ENCODE assay signal across 23 cellular contexts in genomic region chr16:87818533-87819161, GRCh38. TPM values are rescaled to one million over a fixed set of nuclear protein-coding genes. Genes with fewer than 3 reads are reported as not detected.
DNase-seq lines count a peak whose midpoint lies in the region; ATAC-seq, FAIRE-seq and TF ChIP-seq lines count a peak whose summit lies in the region.
"Had no signal": no experiment of that assay in that cellular context is flagged by ENCODE, and none has a peak within 500 bp of the region (broad histone marks: within the 10 kb centered on the region; RNA-seq: fewer than 3 reads in every experiment).

No MANE protein-coding gene starts in this region.

- H3K14ac ChIP-seq in neuronal stem cell (ENCODE audit: low read length) = no peak overlapping the region

- H2AFZ ChIP-seq in neuronal stem cell (ENCODE audit: low read length) = no peak overlapping the region

- peaks cover 19 to 26% of the 10 kb centered on the region in 2 donors for H3K4me1 ChIP-seq in neuronal stem cell (ENCODE audit: control insufficient read depth in 2 of 2, insufficient read depth in 1 of 2, low read depth in 1 of 2, low read length in 2 of 2)
- H3K4me1 ChIP-seq: SJSA1 had no signal

- no peak overlapping the region for H2BK120ac ChIP-seq in neuronal stem cell (ENCODE audit: low read depth, low read length)

- peak overlapping the region; percentile 58 for H2BK15ac ChIP-seq in neuronal stem cell (ENCODE audit: low read length)

- peak overlapping the region; percentile 43 for H4K8ac ChIP-seq in neuronal stem cell (ENCODE audit: low read depth, low read length)

- peaks cover 5 to 10% of the 10 kb centered on the region in 2 donors for H3K9me3 ChIP-seq in neuronal stem cell (replicated peaks in 1 of 2; ENCODE audit: control insufficient read depth in 2 of 2, insufficient read depth in 1 of 2, low read depth in 1 of 2, low read length in 2 of 2)

- no peak overlapping the region for H4K91ac ChIP-seq in neuronal stem cell (ENCODE audit: low read depth, low read length, poor library complexity)

- no peak for TF ChIP-seq CTCF in coronary artery (IDR thresholded peaks at IDR 0.05)

- H3K36me3 ChIP-seq in neuronal stem cell (replicated peaks in 1 of 2; ENCODE audit: control insufficient read depth in 2 of 2, insufficient read depth in 2 of 2, low read length in 2 of 2) = no peaks in the 10 kb centered on the region
- H3K36me3 ChIP-seq: MG63, SJSA1 had no signal

- no peaks in the 10 kb centered on the region for H3K9me3 Mint-ChIP-seq in activated naive CD4-positive, alpha-beta T cell treated with anti-CD3 and anti-CD28 coated beads, Interleukin-2, amount 50 U/mL, for 24 hours
- peaks cover 7 to 9% of the 10 kb centered on the region in 2 donors for H3K9me3 Mint-ChIP-seq in activated naive CD4-positive, alpha-beta T cell treated with anti-CD3 and anti-CD28 coated beads, Interleukin-2, amount 50 U/mL, for 72 hours
- H3K9me3 Mint-ChIP-seq in effector memory CD8-positive, alpha-beta T cell = no peaks in the 10 kb centered on the region

- H2BK5ac ChIP-seq in neuronal stem cell (ENCODE audit: low read length) = no peak overlapping the region

- H3K4ac ChIP-seq in neuronal stem cell (ENCODE audit: low read length) = no peak overlapping the region

- H3K18ac ChIP-seq in neuronal stem cell (ENCODE audit: low read length) = peak overlapping the region; percentile 48

- no CpG with 5 or more reads among the region's 16 CpGs for WGBS in neuronal stem cell (ENCODE audit: extremely low coverage in 2 of 2, insufficient read length in 2 of 2, insufficient replicate concordance in 1 of 2), 2 donors

- H3K9ac ChIP-seq in neuronal stem cell (ENCODE audit: low read depth, low read length, poor library complexity) = no peak overlapping the region

- H3K4me3 ChIP-seq in neuronal stem cell (ENCODE audit: low read length in 2 of 2) (no peak overlapping the region), coronary artery (no peak overlapping the region)
- H3K4me3 ChIP-seq: MG63, SJSA1 had no signal

- peaks cover 12% of the 10 kb centered on the region for H3K4me1 Mint-ChIP-seq in activated naive CD4-positive, alpha-beta T cell treated with anti-CD3 and anti-CD28 coated beads, Interleukin-2, amount 50 U/mL, for 24 hours
- peaks cover 4 to 9% of the 10 kb centered on the region in 2 donors for H3K4me1 Mint-ChIP-seq in effector memory CD8-positive, alpha-beta T cell (ENCODE audit: low read depth in 2 of 2)

- H3K27ac ChIP-seq in neuronal stem cell (replicated peaks; ENCODE audit: low read length) = no peak overlapping the region
- H3K27ac ChIP-seq in coronary artery = no peak overlapping the region
- H3K27ac ChIP-seq: C4-2B, SJSA1 had no signal

- DNase-seq in activated naive CD4-positive, alpha-beta T cell treated with anti-CD3 and anti-CD28 coated beads, Interleukin-2, amount 50 U/mL, for 72 hours (ENCODE audit: low spot score in 2 of 2) = no peak
- DNase-seq in HTR-8/SVneo (ENCODE audit: insufficient read length, low spot score) (no peak), neuronal stem cell (ENCODE audit: low spot score) (no peak), coronary artery (ENCODE audit: low spot score) (no peak), GM03348 (ENCODE audit: low spot score) (no peak)
- no peak for DNase-seq in effector memory CD8-positive, alpha-beta T cell
- DNase-seq: KBM-7, MG63, NCI-H1105 treated with DMSO at 0.1 percent for 48 hours, NCI-H146, NCI-H1930, NCI-H446, NCI-H524 treated with DMSO at 0.1 percent for 48 hours, NCI-H774, PC-3 had no signal

- no peaks in the 10 kb centered on the region for H3K79me1 ChIP-seq in neuronal stem cell (ENCODE audit: low read depth, low read length)

- H3K4me2 ChIP-seq in neuronal stem cell (ENCODE audit: insufficient read depth, low read length, poor library complexity, severe bottlenecking) = no peak overlapping the region

- no peaks in the 10 kb centered on the region for H3K27me3 ChIP-seq in neuronal stem cell (ENCODE audit: control insufficient read depth in 3 of 3, insufficient read depth in 3 of 3, low read depth in 1 of 3, low read length in 3 of 3)
- H3K27me3 ChIP-seq: MG63, SJSA1 had no signal

- peak overlapping the region; percentile 22 for H2BK12ac ChIP-seq in neuronal stem cell (ENCODE audit: low read length)

- peak overlapping the region; percentile 31 for H3K23ac ChIP-seq in neuronal stem cell (ENCODE audit: low read depth, low read length, poor library complexity)

- peaks cover 1% of the 10 kb centered on the region for H3K36me3 Mint-ChIP-seq in activated naive CD4-positive, alpha-beta T cell treated with anti-CD3 and anti-CD28 coated beads, Interleukin-2, amount 50 U/mL, for 24 hours
- peaks cover 15 to 22% of the 10 kb centered on the region in 2 donors for H3K36me3 Mint-ChIP-seq in activated naive CD4-positive, alpha-beta T cell treated with anti-CD3 and anti-CD28 coated beads, Interleukin-2, amount 50 U/mL, for 72 hours
- H3K36me3 Mint-ChIP-seq in effector memory CD8-positive, alpha-beta T cell (ENCODE audit: insufficient read depth) = peaks cover 57% of the 10 kb centered on the region
- H3K36me3 Mint-ChIP-seq: CD8-positive, alpha-beta T cell had no signal

- FAIRE-seq in HTR-8/SVneo (lab: Jason Lieb, UNC) = peak; percentile 40
- FAIRE-seq: G401.6, GM12892 had no signal

- ATAC-seq in activated naive CD4-positive, alpha-beta T cell treated with anti-CD3 and anti-CD28 coated beads, Interleukin-2, amount 50 U/mL, for 72 hours = no peak
- ATAC-seq in effector memory CD8-positive, alpha-beta T cell (replicated peaks) = no peak
- no peak for ATAC-seq in GM19397 (IDR thresholded peaks at IDR 0.05; ENCODE audit: unreplicated experiment)
- ATAC-seq: CD8-positive, alpha-beta T cell; PC-3; Right ventricle myocardium inferior had no signal

- H3K27ac Mint-ChIP-seq in activated naive CD4-positive, alpha-beta T cell treated with anti-CD3 and anti-CD28 coated beads, Interleukin-2, amount 50 U/mL, for 24 hours = peak overlapping the region; percentile 35
- H3K27ac Mint-ChIP-seq in activated naive CD4-positive, alpha-beta T cell treated with anti-CD3 and anti-CD28 coated beads, Interleukin-2, amount 50 U/mL, for 72 hours = no peak overlapping the region
- H3K27ac Mint-ChIP-seq in effector memory CD8-positive, alpha-beta T cell = peak overlapping the region; percentile 11 to 68
- H3K27ac Mint-ChIP-seq: CD8-positive, alpha-beta T cell had no signal

- H3K27me3 Mint-ChIP-seq in activated naive CD4-positive, alpha-beta T cell treated with anti-CD3 and anti-CD28 coated beads, Interleukin-2, amount 50 U/mL, for 24 hours = no peaks in the 10 kb centered on the region
- no peaks in the 10 kb centered on the region for H3K27me3 Mint-ChIP-seq in effector memory CD8-positive, alpha-beta T cell

- no peak overlapping the region for H3K4me3 Mint-ChIP-seq in activated naive CD4-positive, alpha-beta T cell treated with anti-CD3 and anti-CD28 coated beads, Interleukin-2, amount 50 U/mL, for 24 hours
- H3K4me3 Mint-ChIP-seq in effector memory CD8-positive, alpha-beta T cell = no peak overlapping the region
- H3K4me3 Mint-ChIP-seq: CD8-positive, alpha-beta T cell had no signal

- no peak overlapping the region for H2AK5ac ChIP-seq in neuronal stem cell (ENCODE audit: low read depth, low read length)

RNA-seq across cellular contexts. Expression of gene SLC7A5, which starts 50.7 kb away (rescaled TPM):
- total RNA-seq in activated naive CD4-positive, alpha-beta T cell treated with anti-CD3 and anti-CD28 coated beads, Interleukin-2, amount 50 U/mL, for 72 hours = 100 to 1,000 TPM; 112 to 197 TPM
- 18.4 TPM for polyA plus RNA-seq in neuronal stem cell (2013, experiment 1 of 2)
- polyA plus RNA-seq in neuronal stem cell (2013, experiment 2 of 2) = 18.6 TPM

RNA-seq across cellular contexts. Expression of gene KLHDC4, which starts 52.9 kb away (rescaled TPM):
- 100 to 1,000 TPM in 1 of 2 donors, 10 to 100 TPM in 1; 75.4 to 114 TPM for total RNA-seq in activated naive CD4-positive, alpha-beta T cell treated with anti-CD3 and anti-CD28 coated beads, Interleukin-2, amount 50 U/mL, for 72 hours
- 15.3 TPM for polyA plus RNA-seq in neuronal stem cell (2013, experiment 1 of 2)
- polyA plus RNA-seq in neuronal stem cell (2013, experiment 2 of 2) = 15.0 TPM

Comparison
In these comparisons a context has a peak if more than half of its experiments do, and no peak if none do; other contexts are left out.
1. H3K27ac Mint-ChIP-seq: peak in activated naive CD4-positive, alpha-beta T cell treated with anti-CD3 and anti-CD28 coated beads, Interleukin-2, amount 50 U/mL, for 24 hours (single experiment) and effector memory CD8-positive, alpha-beta T cell (2 of 2); none in activated naive CD4-positive, alpha-beta T cell treated with anti-CD3 and anti-CD28 coated beads, Interleukin-2, amount 50 U/mL, for 72 hours (0 of 2).